Comparison of ENCODE assay signal across 1 cellular context in the genomic region with DNA sequence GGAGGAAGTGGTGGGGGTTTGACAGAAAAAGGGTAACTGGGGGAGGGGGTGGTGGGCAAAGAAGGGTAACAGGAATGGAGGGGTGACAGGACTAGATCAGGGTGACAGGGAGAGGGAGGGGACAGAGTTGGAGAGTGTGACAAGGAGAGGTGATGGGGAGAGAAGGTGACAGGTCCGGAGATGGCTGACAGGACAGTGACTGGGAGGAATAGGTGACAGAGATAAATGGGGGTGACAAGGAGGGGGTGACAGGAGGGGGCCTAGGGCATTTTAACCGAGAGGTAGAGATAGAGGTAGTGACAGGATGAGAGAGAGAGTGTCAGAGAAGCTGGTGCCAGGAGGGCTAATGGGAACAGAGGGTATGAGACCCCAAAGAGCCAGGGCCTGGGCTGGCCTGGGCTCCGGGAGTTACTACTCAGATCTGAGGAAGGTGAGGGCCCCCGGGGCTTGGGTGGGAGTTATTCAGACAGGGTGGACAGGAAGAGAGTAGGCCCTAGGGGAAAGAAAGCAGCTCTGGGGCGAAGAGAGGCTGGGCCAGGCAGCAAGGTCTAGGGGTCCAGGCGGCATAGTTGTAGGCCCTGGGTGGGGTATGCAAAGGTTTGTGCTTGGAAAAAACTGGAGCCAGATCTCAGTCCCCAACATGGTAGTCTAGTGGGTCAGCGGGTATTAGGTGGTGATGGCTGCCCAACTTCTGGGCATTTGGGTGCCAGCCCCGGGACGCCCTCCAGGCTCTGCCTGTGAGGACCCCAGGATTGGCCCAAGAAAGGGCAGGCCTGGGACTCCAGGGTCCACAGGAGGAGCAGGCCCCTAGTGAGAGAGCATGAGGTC.
A peak's percentile ranks its signal among the peaks of the same experiment; 100 is the strongest.
TF ChIP-seq lines count a peak whose summit lies in the region.

No MANE protein-coding gene starts in this region.

TF ChIP-seq in K562, 482 proteins besides CTCF, POLR2A, EP300 and RAD21 (continued from another document and continues in another):
- TF ChIP-seq, protein P1, sequence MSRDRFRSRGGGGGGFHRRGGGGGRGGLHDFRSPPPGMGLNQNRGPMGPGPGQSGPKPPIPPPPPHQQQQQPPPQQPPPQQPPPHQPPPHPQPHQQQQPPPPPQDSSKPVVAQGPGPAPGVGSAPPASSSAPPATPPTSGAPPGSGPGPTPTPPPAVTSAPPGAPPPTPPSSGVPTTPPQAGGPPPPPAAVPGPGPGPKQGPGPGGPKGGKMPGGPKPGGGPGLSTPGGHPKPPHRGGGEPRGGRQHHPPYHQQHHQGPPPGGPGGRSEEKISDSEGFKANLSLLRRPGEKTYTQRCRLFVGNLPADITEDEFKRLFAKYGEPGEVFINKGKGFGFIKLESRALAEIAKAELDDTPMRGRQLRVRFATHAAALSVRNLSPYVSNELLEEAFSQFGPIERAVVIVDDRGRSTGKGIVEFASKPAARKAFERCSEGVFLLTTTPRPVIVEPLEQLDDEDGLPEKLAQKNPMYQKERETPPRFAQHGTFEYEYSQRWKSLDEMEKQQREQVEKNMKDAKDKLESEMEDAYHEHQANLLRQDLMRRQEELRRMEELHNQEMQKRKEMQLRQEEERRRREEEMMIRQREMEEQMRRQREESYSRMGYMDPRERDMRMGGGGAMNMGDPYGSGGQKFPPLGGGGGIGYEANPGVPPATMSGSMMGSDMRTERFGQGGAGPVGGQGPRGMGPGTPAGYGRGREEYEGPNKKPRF (IDR thresholded peaks at IDR 0.05; ENCODE audit: low read depth, low read length) = no peak
- TF ChIP-seq ZNF3 (CRISPR knock-in tag; IDR thresholded peaks at IDR 0.05) (no peak), KLF1 (tag; IDR thresholded peaks at IDR 0.05) (no peak), MAFG (tag; conservative IDR thresholded peaks at IDR 0.05) (no peak), TAF1 (IDR thresholded peaks at IDR 0.05; ENCODE audit: control insufficient read depth, extremely low read depth, insufficient read depth, low read length, severe bottlenecking) (no peak), HIVEP1 (CRISPR knock-in tag; IDR thresholded peaks at IDR 0.05) (no peak), YY1 (IDR thresholded peaks at IDR 0.05; ENCODE audit: borderline replicate concordance in 1 of 3, control insufficient read depth in 1 of 3, extremely low read depth in 1 of 3, insufficient read depth in 3 of 3, insufficient read length in 1 of 3, insufficient replicate concordance in 2 of 3, low read depth in 1 of 3, low read length in 2 of 3) (peak in 1 of 3 experiments; percentile 53), ARNT (IDR thresholded peaks at IDR 0.05) (0 out of 4 replicates have a peak, but pooled peaks of 1 of the 2 experiments have one; percentile 40), TEAD1 (CRISPR knock-in tag; IDR thresholded peaks at IDR 0.05) (no peak), PHB (CRISPR knock-in tag; IDR thresholded peaks at IDR 0.05) (no peak), CBX8 (IDR thresholded peaks at IDR 0.05; ENCODE audit: borderline replicate concordance, extremely low read depth, low read depth, low read length, poor library complexity, severe bottlenecking) (no peak), SP1 (CRISPR knock-in tag; IDR thresholded peaks at IDR 0.05) (0 out of 2 replicates have a peak, but pooled peaks have one; percentile 36), NR4A1 (CRISPR knock-in tag; IDR thresholded peaks at IDR 0.05) (no peak), NR4A1 (tag; IDR thresholded peaks at IDR 0.05) (no peak), U2AF1 (optimal IDR thresholded peaks at IDR 0.05; ENCODE audit: low read depth, low read length) (no peak), KHSRP (IDR thresholded peaks at IDR 0.05) (no peak), ZNF217 (CRISPR knock-in tag; IDR thresholded peaks at IDR 0.05) (no peak), ARID1B (IDR thresholded peaks at IDR 0.05) (peak; percentile 27; the same call in 1 of the 2 replicates), CHCHD3 (CRISPR knock-in tag; IDR thresholded peaks at IDR 0.05) (no peak), ZNF146 (CRISPR knock-in tag; IDR thresholded peaks at IDR 0.05; ENCODE audit: unreplicated experiment) (no peak), ZNF347 (CRISPR knock-in tag; IDR thresholded peaks at IDR 0.05; ENCODE audit: low read depth) (no peak)
- TF ChIP-seq, protein P2, sequence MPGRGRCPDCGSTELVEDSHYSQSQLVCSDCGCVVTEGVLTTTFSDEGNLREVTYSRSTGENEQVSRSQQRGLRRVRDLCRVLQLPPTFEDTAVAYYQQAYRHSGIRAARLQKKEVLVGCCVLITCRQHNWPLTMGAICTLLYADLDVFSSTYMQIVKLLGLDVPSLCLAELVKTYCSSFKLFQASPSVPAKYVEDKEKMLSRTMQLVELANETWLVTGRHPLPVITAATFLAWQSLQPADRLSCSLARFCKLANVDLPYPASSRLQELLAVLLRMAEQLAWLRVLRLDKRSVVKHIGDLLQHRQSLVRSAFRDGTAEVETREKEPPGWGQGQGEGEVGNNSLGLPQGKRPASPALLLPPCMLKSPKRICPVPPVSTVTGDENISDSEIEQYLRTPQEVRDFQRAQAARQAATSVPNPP (IDR thresholded peaks at IDR 0.05; ENCODE audit: borderline replicate concordance, insufficient read depth, insufficient read length) = no peak
- TF ChIP-seq, protein P3, sequence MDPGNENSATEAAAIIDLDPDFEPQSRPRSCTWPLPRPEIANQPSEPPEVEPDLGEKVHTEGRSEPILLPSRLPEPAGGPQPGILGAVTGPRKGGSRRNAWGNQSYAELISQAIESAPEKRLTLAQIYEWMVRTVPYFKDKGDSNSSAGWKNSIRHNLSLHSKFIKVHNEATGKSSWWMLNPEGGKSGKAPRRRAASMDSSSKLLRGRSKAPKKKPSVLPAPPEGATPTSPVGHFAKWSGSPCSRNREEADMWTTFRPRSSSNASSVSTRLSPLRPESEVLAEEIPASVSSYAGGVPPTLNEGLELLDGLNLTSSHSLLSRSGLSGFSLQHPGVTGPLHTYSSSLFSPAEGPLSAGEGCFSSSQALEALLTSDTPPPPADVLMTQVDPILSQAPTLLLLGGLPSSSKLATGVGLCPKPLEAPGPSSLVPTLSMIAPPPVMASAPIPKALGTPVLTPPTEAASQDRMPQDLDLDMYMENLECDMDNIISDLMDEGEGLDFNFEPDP (CRISPR knock-in tag; IDR thresholded peaks at IDR 0.05) = no peak
- TF ChIP-seq, protein P4, sequence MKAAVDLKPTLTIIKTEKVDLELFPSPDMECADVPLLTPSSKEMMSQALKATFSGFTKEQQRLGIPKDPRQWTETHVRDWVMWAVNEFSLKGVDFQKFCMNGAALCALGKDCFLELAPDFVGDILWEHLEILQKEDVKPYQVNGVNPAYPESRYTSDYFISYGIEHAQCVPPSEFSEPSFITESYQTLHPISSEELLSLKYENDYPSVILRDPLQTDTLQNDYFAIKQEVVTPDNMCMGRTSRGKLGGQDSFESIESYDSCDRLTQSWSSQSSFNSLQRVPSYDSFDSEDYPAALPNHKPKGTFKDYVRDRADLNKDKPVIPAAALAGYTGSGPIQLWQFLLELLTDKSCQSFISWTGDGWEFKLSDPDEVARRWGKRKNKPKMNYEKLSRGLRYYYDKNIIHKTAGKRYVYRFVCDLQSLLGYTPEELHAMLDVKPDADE (conservative IDR thresholded peaks at IDR 0.05; ENCODE audit: control insufficient read depth, low read depth, low read length) = no peak
- TF ChIP-seq, protein P5, sequence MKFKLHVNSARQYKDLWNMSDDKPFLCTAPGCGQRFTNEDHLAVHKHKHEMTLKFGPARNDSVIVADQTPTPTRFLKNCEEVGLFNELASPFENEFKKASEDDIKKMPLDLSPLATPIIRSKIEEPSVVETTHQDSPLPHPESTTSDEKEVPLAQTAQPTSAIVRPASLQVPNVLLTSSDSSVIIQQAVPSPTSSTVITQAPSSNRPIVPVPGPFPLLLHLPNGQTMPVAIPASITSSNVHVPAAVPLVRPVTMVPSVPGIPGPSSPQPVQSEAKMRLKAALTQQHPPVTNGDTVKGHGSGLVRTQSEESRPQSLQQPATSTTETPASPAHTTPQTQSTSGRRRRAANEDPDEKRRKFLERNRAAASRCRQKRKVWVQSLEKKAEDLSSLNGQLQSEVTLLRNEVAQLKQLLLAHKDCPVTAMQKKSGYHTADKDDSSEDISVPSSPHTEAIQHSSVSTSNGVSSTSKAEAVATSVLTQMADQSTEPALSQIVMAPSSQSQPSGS (CRISPR knock-in tag; IDR thresholded peaks at IDR 0.05) = no peak
- TF ChIP-seq, protein P6, sequence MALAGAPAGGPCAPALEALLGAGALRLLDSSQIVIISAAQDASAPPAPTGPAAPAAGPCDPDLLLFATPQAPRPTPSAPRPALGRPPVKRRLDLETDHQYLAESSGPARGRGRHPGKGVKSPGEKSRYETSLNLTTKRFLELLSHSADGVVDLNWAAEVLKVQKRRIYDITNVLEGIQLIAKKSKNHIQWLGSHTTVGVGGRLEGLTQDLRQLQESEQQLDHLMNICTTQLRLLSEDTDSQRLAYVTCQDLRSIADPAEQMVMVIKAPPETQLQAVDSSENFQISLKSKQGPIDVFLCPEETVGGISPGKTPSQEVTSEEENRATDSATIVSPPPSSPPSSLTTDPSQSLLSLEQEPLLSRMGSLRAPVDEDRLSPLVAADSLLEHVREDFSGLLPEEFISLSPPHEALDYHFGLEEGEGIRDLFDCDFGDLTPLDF (CRISPR knock-in tag; IDR thresholded peaks at IDR 0.05) = no peak
- TF ChIP-seq, protein P7, sequence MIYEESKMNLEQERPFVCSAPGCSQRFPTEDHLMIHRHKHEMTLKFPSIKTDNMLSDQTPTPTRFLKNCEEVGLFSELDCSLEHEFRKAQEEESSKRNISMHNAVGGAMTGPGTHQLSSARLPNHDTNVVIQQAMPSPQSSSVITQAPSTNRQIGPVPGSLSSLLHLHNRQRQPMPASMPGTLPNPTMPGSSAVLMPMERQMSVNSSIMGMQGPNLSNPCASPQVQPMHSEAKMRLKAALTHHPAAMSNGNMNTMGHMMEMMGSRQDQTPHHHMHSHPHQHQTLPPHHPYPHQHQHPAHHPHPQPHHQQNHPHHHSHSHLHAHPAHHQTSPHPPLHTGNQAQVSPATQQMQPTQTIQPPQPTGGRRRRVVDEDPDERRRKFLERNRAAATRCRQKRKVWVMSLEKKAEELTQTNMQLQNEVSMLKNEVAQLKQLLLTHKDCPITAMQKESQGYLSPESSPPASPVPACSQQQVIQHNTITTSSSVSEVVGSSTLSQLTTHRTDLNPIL (CRISPR knock-in tag; IDR thresholded peaks at IDR 0.05) = no peak
- TF ChIP-seq, protein P8, sequence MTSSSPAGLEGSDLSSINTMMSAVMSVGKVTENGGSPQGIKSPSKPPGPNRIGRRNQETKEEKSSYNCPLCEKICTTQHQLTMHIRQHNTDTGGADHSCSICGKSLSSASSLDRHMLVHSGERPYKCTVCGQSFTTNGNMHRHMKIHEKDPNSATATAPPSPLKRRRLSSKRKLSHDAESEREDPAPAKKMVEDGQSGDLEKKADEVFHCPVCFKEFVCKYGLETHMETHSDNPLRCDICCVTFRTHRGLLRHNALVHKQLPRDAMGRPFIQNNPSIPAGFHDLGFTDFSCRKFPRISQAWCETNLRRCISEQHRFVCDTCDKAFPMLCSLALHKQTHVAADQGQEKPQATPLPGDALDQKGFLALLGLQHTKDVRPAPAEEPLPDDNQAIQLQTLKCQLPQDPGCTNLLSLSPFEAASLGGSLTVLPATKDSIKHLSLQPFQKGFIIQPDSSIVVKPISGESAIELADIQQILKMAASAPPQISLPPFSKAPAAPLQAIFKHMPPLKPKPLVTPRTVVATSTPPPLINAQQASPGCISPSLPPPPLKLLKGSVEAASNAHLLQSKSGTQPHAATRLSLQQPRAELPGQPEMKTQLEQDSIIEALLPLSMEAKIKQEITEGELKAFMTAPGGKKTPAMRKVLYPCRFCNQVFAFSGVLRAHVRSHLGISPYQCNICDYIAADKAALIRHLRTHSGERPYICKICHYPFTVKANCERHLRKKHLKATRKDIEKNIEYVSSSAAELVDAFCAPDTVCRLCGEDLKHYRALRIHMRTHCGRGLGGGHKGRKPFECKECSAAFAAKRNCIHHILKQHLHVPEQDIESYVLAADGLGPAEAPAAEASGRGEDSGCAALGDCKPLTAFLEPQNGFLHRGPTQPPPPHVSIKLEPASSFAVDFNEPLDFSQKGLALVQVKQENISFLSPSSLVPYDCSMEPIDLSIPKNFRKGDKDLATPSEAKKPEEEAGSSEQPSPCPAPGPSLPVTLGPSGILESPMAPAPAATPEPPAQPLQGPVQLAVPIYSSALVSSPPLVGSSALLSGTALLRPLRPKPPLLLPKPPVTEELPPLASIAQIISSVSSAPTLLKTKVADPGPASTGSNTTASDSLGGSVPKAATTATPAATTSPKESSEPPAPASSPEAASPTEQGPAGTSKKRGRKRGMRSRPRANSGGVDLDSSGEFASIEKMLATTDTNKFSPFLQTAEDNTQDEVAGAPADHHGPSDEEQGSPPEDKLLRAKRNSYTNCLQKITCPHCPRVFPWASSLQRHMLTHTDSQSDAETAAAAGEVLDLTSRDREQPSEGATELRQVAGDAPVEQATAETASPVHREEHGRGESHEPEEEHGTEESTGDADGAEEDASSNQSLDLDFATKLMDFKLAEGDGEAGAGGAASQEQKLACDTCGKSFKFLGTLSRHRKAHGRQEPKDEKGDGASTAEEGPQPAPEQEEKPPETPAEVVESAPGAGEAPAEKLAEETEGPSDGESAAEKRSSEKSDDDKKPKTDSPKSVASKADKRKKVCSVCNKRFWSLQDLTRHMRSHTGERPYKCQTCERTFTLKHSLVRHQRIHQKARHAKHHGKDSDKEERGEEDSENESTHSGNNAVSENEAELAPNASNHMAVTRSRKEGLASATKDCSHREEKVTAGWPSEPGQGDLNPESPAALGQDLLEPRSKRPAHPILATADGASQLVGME (CRISPR knock-in tag; IDR thresholded peaks at IDR 0.05) = no peak
- TF ChIP-seq, protein P9, sequence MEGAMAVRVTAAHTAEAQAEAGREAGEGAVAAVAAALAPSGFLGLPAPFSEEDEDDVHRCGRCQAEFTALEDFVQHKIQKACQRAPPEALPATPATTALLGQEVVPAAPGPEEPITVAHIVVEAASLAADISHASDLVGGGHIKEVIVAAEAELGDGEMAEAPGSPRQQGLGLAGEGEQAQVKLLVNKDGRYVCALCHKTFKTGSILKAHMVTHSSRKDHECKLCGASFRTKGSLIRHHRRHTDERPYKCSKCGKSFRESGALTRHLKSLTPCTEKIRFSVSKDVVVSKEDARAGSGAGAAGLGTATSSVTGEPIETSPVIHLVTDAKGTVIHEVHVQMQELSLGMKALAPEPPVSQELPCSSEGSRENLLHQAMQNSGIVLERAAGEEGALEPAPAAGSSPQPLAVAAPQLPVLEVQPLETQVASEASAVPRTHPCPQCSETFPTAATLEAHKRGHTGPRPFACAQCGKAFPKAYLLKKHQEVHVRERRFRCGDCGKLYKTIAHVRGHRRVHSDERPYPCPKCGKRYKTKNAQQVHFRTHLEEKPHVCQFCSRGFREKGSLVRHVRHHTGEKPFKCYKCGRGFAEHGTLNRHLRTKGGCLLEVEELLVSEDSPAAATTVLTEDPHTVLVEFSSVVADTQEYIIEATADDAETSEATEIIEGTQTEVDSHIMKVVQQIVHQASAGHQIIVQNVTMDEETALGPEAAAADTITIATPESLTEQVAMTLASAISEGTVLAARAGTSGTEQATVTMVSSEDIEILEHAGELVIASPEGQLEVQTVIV (CRISPR knock-in tag; IDR thresholded peaks at IDR 0.05; ENCODE audit: borderline replicate concordance) = no peak
